ENCODE assay signal across 8 cellular contexts in genomic region chr11:569273-569885, GRCh38. TPM values are rescaled to one million over a fixed set of nuclear protein-coding genes. Genes with fewer than 3 reads are reported as not detected.
A peak's percentile ranks its signal among the peaks of the same experiment; 100 is the strongest.
DNase-seq lines count a peak whose midpoint lies in the region; FAIRE-seq and TF ChIP-seq lines count a peak whose summit lies in the region.

No MANE protein-coding gene starts in this region.

- POLR2A ChIA-PET in activated CD4-positive, alpha-beta T cell treated with anti-CD3 and anti-CD28 coated beads, Interleukin-2, amount 10 ng/mL, durations not matched to agents 7 days and 5 days (lab: Charles Lee): no interaction called here
- POLR2A ChIA-PET in MCF 10A (lab: Yijun Ruan, JAX): interaction anchor here (0.5 to 2.3 kb wide), 8 partner anchors 10 to 360 kb away, joined by 3 to 11 read pairs (median 4); partner anchors contain the start of genes HRAS, LMNTD2 and RNH1

- peaks cover 25% of the 10 kb centered on the region for H3K4me1 Mint-ChIP-seq in activated CD4-positive, alpha-beta T cell treated with anti-CD3 and anti-CD28 coated beads, Interleukin-2, amount 10 ng/mL, durations not matched to agents 7 days and 5 days
- H3K4me1 Mint-ChIP-seq in MCF 10A (ENCODE audit: insufficient read depth, unreplicated experiment): peaks cover 3% of the 10 kb centered on the region

- no peaks in the 10 kb centered on the region for H3K36me3 ChIP-seq in transverse colon

- no peaks in the 10 kb centered on the region for H3K9me3 ChIP-seq in transverse colon

- H3K4me1 ChIP-seq in transverse colon: peaks cover 8 to 25% (median 20%) of the 10 kb centered on the region in 4 donors

- H3K27ac Mint-ChIP-seq in activated CD4-positive, alpha-beta T cell treated with anti-CD3 and anti-CD28 coated beads, Interleukin-2, amount 10 ng/mL, durations not matched to agents 7 days and 5 days: peak overlapping the region; percentile 88
- H3K27ac Mint-ChIP-seq in MCF 10A (ENCODE audit: low read depth, unreplicated experiment): no peak overlapping the region

- peaks cover 2% of the 10 kb centered on the region for H3K27me3 ChIP-seq in transverse colon

- intact Hi-C loops in MCF 10A (cut with micrococcal nuclease): loop anchor here (10.0 kb wide), 2 partner anchors 45 to 155 kb away; partner anchors contain the start of gene IRF7
- intact Hi-C loops in lower leg skin (cut with DNase I; ENCODE audit: low total_unique reads): no loop called here
- intact Hi-C loops in transverse colon (cut with DNase I; ENCODE audit: low total_unique reads): no loop called here

- BruUV-seq in MCF 10A (replicated peaks; lab: Mats Ljungman, UMichigan): no TSS peak

- peaks cover 3% of the 10 kb centered on the region for H3K27me3 Mint-ChIP-seq in activated CD4-positive, alpha-beta T cell treated with anti-CD3 and anti-CD28 coated beads, Interleukin-2, amount 10 ng/mL, durations not matched to agents 7 days and 5 days
- H3K27me3 Mint-ChIP-seq in MCF 10A (ENCODE audit: insufficient read depth, unreplicated experiment): no peaks in the 10 kb centered on the region

- no peak for DNase-seq in activated CD4-positive, alpha-beta T cell treated with anti-CD3 and anti-CD28 coated beads, Interleukin-2, amount 10 ng/mL, durations not matched to agents 7 days and 5 days
- DNase-seq in activated CD4-positive, alpha-beta T cell treated with anti-CD3 and anti-CD28 coated beads, Interleukin-2, amount 50 U/mL, for 4 hours: no peak
- DNase-seq in MCF 10A (ENCODE audit: unreplicated experiment) (no peak), lower leg skin (ENCODE audit: low spot score in 2 of 2) (no peak), transverse colon (no peak), OCI-M1 (lab: John Stamatoyannopoulos, UW) (no peak), D721Med (ENCODE audit: insufficient read length, low spot score) (no peak), NOMO-1 treated with dmso at 0.1 percent for 144 hours (lab: John Stamatoyannopoulos, UW; ENCODE audit: unreplicated experiment) (no peak)

- peak overlapping the region; percentile 79 for H3K4me3 Mint-ChIP-seq in activated CD4-positive, alpha-beta T cell treated with anti-CD3 and anti-CD28 coated beads, Interleukin-2, amount 10 ng/mL, durations not matched to agents 7 days and 5 days
- H3K4me3 Mint-ChIP-seq in MCF 10A (ENCODE audit: unreplicated experiment): peak overlapping the region; percentile 63

- peaks cover 3% of the 10 kb centered on the region for H3K36me3 Mint-ChIP-seq in activated CD4-positive, alpha-beta T cell treated with anti-CD3 and anti-CD28 coated beads, Interleukin-2, amount 10 ng/mL, durations not matched to agents 7 days and 5 days (ENCODE audit: low read depth)
- peaks cover 3% of the 10 kb centered on the region for H3K36me3 Mint-ChIP-seq in MCF 10A (ENCODE audit: insufficient read depth, unreplicated experiment)

- no peak for FAIRE-seq in D721Med (lab: Jason Lieb, UNC)

- in situ Hi-C loops in transverse colon (cut with MboI; ENCODE audit: low pct_ligation_motif_present in 1 of 4, low pct_unique_long_range_greater_than_20kb in 1 of 4, low sequenced_read_pairs in 3 of 4): no loop called here

- H3K27ac ChIP-seq in transverse colon: peak overlapping the region; percentile 85 to 94 (median 91)

- CTCF ChIA-PET in activated CD4-positive, alpha-beta T cell treated with anti-CD3 and anti-CD28 coated beads, Interleukin-2, amount 10 ng/mL, durations not matched to agents 7 days and 5 days (lab: Charles Lee): interaction anchor here (0.6 to 1.7 kb wide), 4 partner anchors 15 to 1433 kb away, joined by 3 to 7 read pairs (median 3); no protein-coding TSS in a partner anchor
- CTCF ChIA-PET in MCF 10A (lab: Yijun Ruan, JAX): no interaction called here

- no peak for TF ChIP-seq POLR2A in lower leg skin (IDR thresholded peaks at IDR 0.05)
- peak; percentile 16 for TF ChIP-seq POLR2A in transverse colon (IDR thresholded peaks at IDR 0.05)

- TF ChIP-seq CTCF in MCF 10A (IDR thresholded peaks at IDR 0.05; ENCODE audit: unreplicated experiment) (no peak), lower leg skin (IDR thresholded peaks at IDR 0.05) (no peak), transverse colon (IDR thresholded peaks at IDR 0.05) (no peak), D721Med (IDR thresholded peaks at IDR 0.05; ENCODE audit: insufficient read depth, missing control alignments) (no peak)

- H3K4me3 ChIP-seq in lower leg skin (ENCODE audit: low read depth, poor library complexity, severe bottlenecking): peak overlapping the region; percentile 68
- H3K4me3 ChIP-seq in transverse colon: peak overlapping the region; percentile 33 to 78 (median 58)

- TF ChIP-seq EP300 in transverse colon (IDR thresholded peaks at IDR 0.05; ENCODE audit: low read depth): no peak

- 30 to 33% methylated on average over 15 to 28 of the region's 28 CpGs for WGBS in lower leg skin, 2 donors
- 41% methylated on average over 28 of the region's 28 CpGs; no CpG with 5 or more reads in 1 of the 2 donors for WGBS in transverse colon (ENCODE audit: low coverage in 1 of 2), 2 donors

- H3K9me3 Mint-ChIP-seq in activated CD4-positive, alpha-beta T cell treated with anti-CD3 and anti-CD28 coated beads, Interleukin-2, amount 10 ng/mL, durations not matched to agents 7 days and 5 days: no peaks in the 10 kb centered on the region
- H3K9me3 Mint-ChIP-seq in MCF 10A (ENCODE audit: unreplicated experiment): no peaks in the 10 kb centered on the region

RNA-seq across cellular contexts. Expression of gene PHRF1, which starts 6.9 kb away (rescaled TPM):
- 10 to 100 TPM; 46.8 to 48.6 TPM for total RNA-seq in activated CD4-positive, alpha-beta T cell treated with anti-CD3 and anti-CD28 coated beads, Interleukin-2, amount 10 ng/mL, durations not matched to agents 7 days and 5 days
- total RNA-seq in MCF 10A (2022) (29.9 and 31.8 TPM in 2 replicates), lower leg skin (10 to 100 TPM; 30.0 to 55.2 (median 31.5) TPM), transverse colon (10 to 100 TPM; 28.4 to 60.6 (median 43.2) TPM)

RNA-seq across cellular contexts. Expression of gene RASSF7, which starts 8.6 kb away (rescaled TPM):
- 10 to 100 TPM; 30.7 to 38.1 TPM for total RNA-seq in activated CD4-positive, alpha-beta T cell treated with anti-CD3 and anti-CD28 coated beads, Interleukin-2, amount 10 ng/mL, durations not matched to agents 7 days and 5 days
- total RNA-seq in MCF 10A (2022) (11.4 and 13.3 TPM in 2 replicates), lower leg skin (100 to 1,000 TPM in 3 of 4 donors, 10 to 100 TPM in 1; 99.7 to 174 (median 139) TPM), transverse colon (100 to 1,000 TPM; 131 to 247 (median 213) TPM)

RNA-seq across cellular contexts. Expression of gene LMNTD2, which starts 8.8 kb away (rescaled TPM):
- 1 to 10 TPM; 3.4 to 4.8 TPM for total RNA-seq in activated CD4-positive, alpha-beta T cell treated with anti-CD3 and anti-CD28 coated beads, Interleukin-2, amount 10 ng/mL, durations not matched to agents 7 days and 5 days
- total RNA-seq in MCF 10A (2022) (6.1 and 8.0 TPM in 2 replicates), lower leg skin (10 to 100 TPM in 2 of 4 donors, 1 to 10 TPM in 2; 7.6 to 20.4 (median 11.2) TPM), transverse colon (10 to 100 TPM; 14.8 to 89.0 (median 16.6) TPM)

RNA-seq across cellular contexts. Expression of gene LRRC56, which starts 32.1 kb away (rescaled TPM):
- total RNA-seq in activated CD4-positive, alpha-beta T cell treated with anti-CD3 and anti-CD28 coated beads, Interleukin-2, amount 10 ng/mL, durations not matched to agents 7 days and 5 days: 1 to 10 TPM; 2.0 to 2.1 TPM
- total RNA-seq in MCF 10A (2022): 0.54 and 0.75 TPM in 2 replicates
- 1 to 10 TPM; 1.5 to 2.7 (median 1.8) TPM for total RNA-seq in lower leg skin
- total RNA-seq in transverse colon: 1 to 10 TPM; 2.3 to 8.4 (median 3.1) TPM

RNA-seq across cellular contexts. Expression of gene HRAS, which starts 34.0 kb away (rescaled TPM):
- total RNA-seq in activated CD4-positive, alpha-beta T cell treated with anti-CD3 and anti-CD28 coated beads, Interleukin-2, amount 10 ng/mL, durations not matched to agents 7 days and 5 days: 10 to 100 TPM; 51.7 to 63.5 TPM
- total RNA-seq in MCF 10A (2022) (115 and 123 TPM in 2 replicates), lower leg skin (100 to 1,000 TPM in 3 of 4 donors, 10 to 100 TPM in 1; 98.5 to 196 (median 117) TPM), transverse colon (10 to 100 TPM; 31.0 to 57.1 (median 33.9) TPM)
